Comparison of ENCODE assay signal across 8 cellular contexts in genomic region chr22:41021039-41021654, GRCh38.
A peak's percentile ranks its signal among the peaks of the same experiment; 100 is the strongest.
DNase-seq lines count a peak whose midpoint lies in the region; ATAC-seq, FAIRE-seq and TF ChIP-seq lines count a peak whose summit lies in the region.

No MANE protein-coding gene starts in this region.

- H3K36me3 ChIP-seq in hepatocyte (replicated peaks; ENCODE audit: insufficient read depth, low read depth) (no peaks in the 10 kb centered on the region), skeletal muscle satellite cell (ENCODE audit: insufficient read depth, low read length) (no peaks in the 10 kb centered on the region)

- DNase-seq in activated effector memory CD4-positive, alpha-beta T cell treated with anti-CD3 and anti-CD28 coated beads, Interleukin-2, amount 50 U/mL, for 16 hours = peak; percentile 64
- DNase-seq in activated effector memory CD4-positive, alpha-beta T cell treated with Interleukin-2 at 50 U/mL for 16 hours = no peak
- peak; percentile 1 for DNase-seq in activated T-helper 1 cell treated with Interleukin-2 at 50 U/mL for 16 hours (ENCODE audit: low read depth)
- DNase-seq in hepatocyte (ENCODE audit: low spot score) = peak; percentile 23
- no peak for DNase-seq in GM12892 (ENCODE audit: insufficient read length)

- peak overlapping the region; percentile 70 for H2AFZ ChIP-seq in hepatocyte

- H3K27ac ChIP-seq in hepatocyte = peak overlapping the region; percentile 100

- no peak for ATAC-seq in GM21528 (IDR thresholded peaks at IDR 0.05; ENCODE audit: low FRiP score, unreplicated experiment)
- ATAC-seq in GM21423 (IDR thresholded peaks at IDR 0.05; ENCODE audit: unreplicated experiment) = no peak

- H3K4me3 ChIP-seq in hepatocyte (peak overlapping the region; percentile 81), skeletal muscle satellite cell (ENCODE audit: low read length) (peak overlapping the region; percentile 80)

- no peak for TF ChIP-seq POLR2A in GM12892 (IDR thresholded peaks at IDR 0.05; ENCODE audit: low read depth, low read length)

- no peaks in the 10 kb centered on the region for H3K9me2 ChIP-seq in hepatocyte (replicated peaks; ENCODE audit: insufficient read depth)

- H4K20me1 ChIP-seq in hepatocyte (ENCODE audit: insufficient read depth, poor library complexity, severe bottlenecking) = no peaks in the 10 kb centered on the region

- 38% methylated on average over 20 of the region's 20 CpGs for WGBS in hepatocyte (ENCODE audit: low lambda C conversion rate, missing lambda C conversion rate)

- TF ChIP-seq CTCF in hepatocyte (IDR thresholded peaks at IDR 0.05; ENCODE audit: poor library complexity) = no peak

- peak overlapping the region; percentile 89 for H3K9ac ChIP-seq in skeletal muscle satellite cell (ENCODE audit: low read depth, low read length)

- H3K9me3 ChIP-seq in hepatocyte (ENCODE audit: low read depth) (no peaks in the 10 kb centered on the region), skeletal muscle satellite cell (replicated peaks; ENCODE audit: low read length) (no peaks in the 10 kb centered on the region)

- H3K4me2 ChIP-seq in hepatocyte (peak overlapping the region; percentile 88), skeletal muscle satellite cell (ENCODE audit: low read length) (peak overlapping the region; percentile 87)

- H3K27me3 ChIP-seq in hepatocyte (no peaks in the 10 kb centered on the region), skeletal muscle satellite cell (ENCODE audit: control insufficient read depth, insufficient read depth, low read length) (no peaks in the 10 kb centered on the region)

- H3K4me1 ChIP-seq in hepatocyte (ENCODE audit: insufficient read depth) (peaks cover 7% of the 10 kb centered on the region), skeletal muscle satellite cell (ENCODE audit: control insufficient read depth, insufficient read depth, low read length) (peaks cover 18% of the 10 kb centered on the region)

- FAIRE-seq in GM12892 (lab: Jason Lieb, UNC) = no peak

- no peaks in the 10 kb centered on the region for H3K79me2 ChIP-seq in hepatocyte

Comparison
In these comparisons a context has a peak if more than half of its experiments do, and no peak if none do; other contexts are left out.
1. DNase-seq: peak in activated effector memory CD4-positive, alpha-beta T cell treated with anti-CD3 and anti-CD28 coated beads, Interleukin-2, amount 50 U/mL, for 16 hours (single experiment), activated T-helper 1 cell treated with Interleukin-2 at 50 U/mL for 16 hours (single experiment) and hepatocyte (single experiment); none in activated effector memory CD4-positive, alpha-beta T cell treated with Interleukin-2 at 50 U/mL for 16 hours (single experiment) and GM12892 (single experiment).